ENCODE assay signal across 8 cellular contexts in genomic region chr13:30307194-30307965, GRCh38. TPM values are rescaled to one million over a fixed set of nuclear protein-coding genes. Genes with fewer than 3 reads are reported as not detected.
DNase-seq lines count a peak whose midpoint lies in the region; ATAC-seq and TF ChIP-seq lines count a peak whose summit lies in the region.

Gene KATNAL1 (minus strand): TSS chr13:30307551. CDS start chr13:30283777, 23,774 bp downstream.

- TF ChIP-seq CTCF in HL-60 (IDR thresholded peaks at IDR 0.05; ENCODE audit: insufficient read depth, low read length) (no peak), epithelial cell of esophagus (IDR thresholded peaks at IDR 0.05; ENCODE audit: insufficient read depth, low read depth, low read length, missing control alignments) (no peak), mucosa of descending colon (IDR thresholded peaks at IDR 0.05) (no peak)

- peak within 1 kb of the TSS; percentile 88 for H3K4me3 ChIP-seq in HL-60 (replicated peaks; ENCODE audit: insufficient read depth, low read length)
- H3K4me3 ChIP-seq in epithelial cell of esophagus (ENCODE audit: low read length), result peak within 1 kb of the TSS; percentile 71
- H3K4me3 ChIP-seq in mucosa of descending colon, result peak within 1 kb of the TSS; percentile 79

- H3K27ac ChIP-seq in HL-60 (replicated peaks), result peak within 1 kb of the TSS; percentile 86

- no peaks in the 10 kb centered on the region for H3K27me3 ChIP-seq in HL-60 (ENCODE audit: insufficient read depth, poor library complexity, severe bottlenecking)

- DNase-seq in COR-L47 (lab: John Stamatoyannopoulos, UW), result peak; percentile 92
- peak; percentile 52 to 78 for DNase-seq in HL-60 (ENCODE audit: low read depth in 1 of 2, low spot score in 1 of 2)
- DNase-seq in NOMO-1 treated with DMSO at 0.1 percent for 48 hours (lab: John Stamatoyannopoulos, UW; ENCODE audit: unreplicated experiment), result peak; percentile 36
- DNase-seq in activated CD8-positive, alpha-beta memory T cell treated with anti-CD3 and anti-CD28 coated beads, Interleukin-2, amount 50 U/mL, for 4 hours, result peak; percentile 74
- DNase-seq in epithelial cell of esophagus (ENCODE audit: low read depth), result peak; percentile 45
- DNase-seq in mucosa of descending colon, result peak; percentile 69 to 84 (median 82)
- peak; percentile 37 to 46 for DNase-seq in stimulated activated CD8-positive, alpha-beta memory T cell treated with anti-CD3 and anti-CD28 coated beads, Interleukin-4, amount 100 ng/mL, for 1 hour (ENCODE audit: low read depth in 2 of 2, low spot score in 1 of 2)

- H3K36me3 ChIP-seq in mucosa of descending colon (ENCODE audit: low read depth), result no peaks in the 10 kb centered on the region

- H3K9me3 ChIP-seq in mucosa of descending colon, result no peaks in the 10 kb centered on the region

- H3K4me1 ChIP-seq in mucosa of descending colon (ENCODE audit: low read depth), result no peaks in the 10 kb centered on the region

- ATAC-seq in GM19455 (IDR thresholded peaks at IDR 0.05; ENCODE audit: unreplicated experiment) (peak; percentile 73), mucosa of descending colon (peak; percentile 81)

- intact Hi-C loops in mucosa of descending colon (cut with DNase I, micrococcal nuclease), result no loop called here

RNA-seq across cellular contexts. Expression of gene KATNAL1, which starts in this region (rescaled TPM):
- 10 to 100 TPM in 1 of 3 donors, 1 to 10 TPM in 2; 3.4 to 45.5 (median 5.8) TPM for total RNA-seq in mucosa of descending colon

Comparison
In these comparisons a context has a peak if more than half of its experiments do, and no peak if none do; other contexts are left out.
1. Peak in every context shown above with its lines: DNase-seq, ATAC-seq, H3K4me3 ChIP-seq and H3K27ac ChIP-seq.
2. DNase-seq: peak in every context shown above with its lines; median percentile 92 in COR-L47; 82 in mucosa of descending colon; 74 in activated CD8-positive, alpha-beta memory T cell treated with anti-CD3 and anti-CD28 coated beads, Interleukin-2, amount 50 U/mL, for 4 hours; 65 in HL-60; 45 in epithelial cell of esophagus; 42 in stimulated activated CD8-positive, alpha-beta memory T cell treated with anti-CD3 and anti-CD28 coated beads, Interleukin-4, amount 100 ng/mL, for 1 hour; 36 in NOMO-1 treated with DMSO at 0.1 percent for 48 hours.